ENCODE assay signal across 1 cellular context in the genomic region with DNA sequence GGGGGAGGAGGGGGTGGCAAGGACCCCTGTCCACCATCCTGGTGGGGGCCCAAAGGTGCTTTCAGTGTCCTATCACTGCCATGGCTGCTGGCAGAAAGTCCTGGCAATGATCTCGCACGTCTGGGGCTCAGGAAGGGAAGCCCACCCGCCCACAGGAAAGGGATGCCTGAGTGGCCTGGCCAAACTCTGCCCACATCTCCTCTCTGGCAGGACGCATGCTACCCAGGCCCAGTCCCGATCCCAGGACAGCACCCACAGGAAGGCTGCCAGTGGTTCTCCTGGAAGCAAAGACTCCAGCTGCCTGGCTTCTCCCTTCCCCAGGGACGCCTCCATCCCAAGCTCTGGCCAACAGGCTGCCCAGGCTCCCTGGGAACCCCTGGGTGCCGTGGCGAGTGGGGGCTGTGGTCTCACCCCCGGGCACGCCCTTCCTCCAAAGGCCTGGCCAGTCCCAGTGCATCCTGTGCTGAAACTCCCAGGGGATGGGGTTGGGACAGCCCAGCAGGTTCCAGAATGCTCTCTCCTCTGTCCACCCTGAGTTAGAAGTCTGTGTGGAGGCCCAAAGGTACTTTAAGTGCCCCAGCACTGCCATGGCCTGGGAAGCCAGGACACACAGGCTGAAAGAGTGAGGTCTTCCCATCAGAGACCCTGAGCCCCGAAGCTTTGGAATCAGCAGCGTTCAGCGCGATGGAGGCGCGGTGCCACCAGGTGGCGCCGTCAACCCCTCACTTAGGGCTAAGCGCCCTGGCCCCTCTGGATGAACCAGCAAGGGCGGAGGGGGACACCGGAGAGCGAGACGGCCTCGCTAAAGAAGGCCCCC.
TF ChIP-seq lines count a peak whose summit lies in the region.

No MANE protein-coding gene starts in this region.

TF ChIP-seq in K562, 482 proteins besides CTCF, POLR2A, EP300 and RAD21 (continued from another document and continues in another):
- TF ChIP-seq ZNF561 (CRISPR knock-in tag; conservative IDR thresholded peaks at IDR 0.05): no peak
- TF ChIP-seq, protein P1, sequence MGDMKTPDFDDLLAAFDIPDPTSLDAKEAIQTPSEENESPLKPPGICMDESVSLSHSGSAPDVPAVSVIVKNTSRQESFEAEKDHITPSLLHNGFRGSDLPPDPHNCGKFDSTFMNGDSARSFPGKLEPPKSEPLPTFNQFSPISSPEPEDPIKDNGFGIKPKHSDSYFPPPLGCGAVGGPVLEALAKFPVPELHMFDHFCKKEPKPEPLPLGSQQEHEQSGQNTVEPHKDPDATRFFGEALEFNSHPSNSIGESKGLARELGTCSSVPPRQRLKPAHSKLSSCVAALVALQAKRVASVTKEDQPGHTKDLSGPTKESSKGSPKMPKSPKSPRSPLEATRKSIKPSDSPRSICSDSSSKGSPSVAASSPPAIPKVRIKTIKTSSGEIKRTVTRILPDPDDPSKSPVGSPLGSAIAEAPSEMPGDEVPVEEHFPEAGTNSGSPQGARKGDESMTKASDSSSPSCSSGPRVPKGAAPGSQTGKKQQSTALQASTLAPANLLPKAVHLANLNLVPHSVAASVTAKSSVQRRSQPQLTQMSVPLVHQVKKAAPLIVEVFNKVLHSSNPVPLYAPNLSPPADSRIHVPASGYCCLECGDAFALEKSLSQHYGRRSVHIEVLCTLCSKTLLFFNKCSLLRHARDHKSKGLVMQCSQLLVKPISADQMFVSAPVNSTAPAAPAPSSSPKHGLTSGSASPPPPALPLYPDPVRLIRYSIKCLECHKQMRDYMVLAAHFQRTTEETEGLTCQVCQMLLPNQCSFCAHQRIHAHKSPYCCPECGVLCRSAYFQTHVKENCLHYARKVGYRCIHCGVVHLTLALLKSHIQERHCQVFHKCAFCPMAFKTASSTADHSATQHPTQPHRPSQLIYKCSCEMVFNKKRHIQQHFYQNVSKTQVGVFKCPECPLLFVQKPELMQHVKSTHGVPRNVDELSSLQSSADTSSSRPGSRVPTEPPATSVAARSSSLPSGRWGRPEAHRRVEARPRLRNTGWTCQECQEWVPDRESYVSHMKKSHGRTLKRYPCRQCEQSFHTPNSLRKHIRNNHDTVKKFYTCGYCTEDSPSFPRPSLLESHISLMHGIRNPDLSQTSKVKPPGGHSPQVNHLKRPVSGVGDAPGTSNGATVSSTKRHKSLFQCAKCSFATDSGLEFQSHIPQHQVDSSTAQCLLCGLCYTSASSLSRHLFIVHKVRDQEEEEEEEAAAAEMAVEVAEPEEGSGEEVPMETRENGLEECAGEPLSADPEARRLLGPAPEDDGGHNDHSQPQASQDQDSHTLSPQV (IDR thresholded peaks at IDR 0.05): no peak
- no peak for TF ChIP-seq PCBP1 (IDR thresholded peaks at IDR 0.05; ENCODE audit: low read depth, low read length, poor library complexity, severe bottlenecking)
- no peak for TF ChIP-seq ZNF347 (CRISPR knock-in tag; IDR thresholded peaks at IDR 0.05; ENCODE audit: low read depth)
- no peak for TF ChIP-seq ELF1 (tag; IDR thresholded peaks at IDR 0.05)
- TF ChIP-seq KHSRP (IDR thresholded peaks at IDR 0.05): no peak
- no peak for TF ChIP-seq CHD1 (IDR thresholded peaks at IDR 0.05; ENCODE audit: low read length)
- TF ChIP-seq RBM39 (optimal IDR thresholded peaks at IDR 0.05; ENCODE audit: low read depth, low read length): no peak
- no peak for TF ChIP-seq KLF13 (tag; IDR thresholded peaks at IDR 0.05; ENCODE audit: borderline replicate concordance, low read depth)
- TF ChIP-seq ESRRB (CRISPR knock-in tag; IDR thresholded peaks at IDR 0.05; ENCODE audit: borderline replicate concordance): no peak
- TF ChIP-seq SOX6 (IDR thresholded peaks at IDR 0.05): no peak
- TF ChIP-seq ERF (CRISPR knock-in tag; IDR thresholded peaks at IDR 0.05): no peak
- TF ChIP-seq MXD1 (CRISPR knock-in tag; IDR thresholded peaks at IDR 0.05; ENCODE audit: borderline replicate concordance, poor library complexity, severe bottlenecking): no peak
- no peak for TF ChIP-seq ZZZ3 (IDR thresholded peaks at IDR 0.05)
- no peak for TF ChIP-seq HNRNPUL1 (IDR thresholded peaks at IDR 0.05; ENCODE audit: low read length)
- TF ChIP-seq ETV5 (CRISPR knock-in tag; IDR thresholded peaks at IDR 0.05; ENCODE audit: low read depth): no peak
- TF ChIP-seq PTRF (tag; IDR thresholded peaks at IDR 0.05): no peak
- no peak for TF ChIP-seq POLR2AphosphoS5 (IDR thresholded peaks at IDR 0.05; ENCODE audit: control insufficient read depth, insufficient read depth, low read depth, low read length)
- TF ChIP-seq CREB5 (CRISPR knock-in tag; IDR thresholded peaks at IDR 0.05): no peak
- no peak for TF ChIP-seq TRIM24 (IDR thresholded peaks at IDR 0.05)
- no peak for TF ChIP-seq BMI1 (IDR thresholded peaks at IDR 0.05; ENCODE audit: low read length)
- no peak for TF ChIP-seq ZNF134 (CRISPR knock-in tag; conservative IDR thresholded peaks at IDR 0.05)
- no peak for TF ChIP-seq SNRNP70 (optimal IDR thresholded peaks at IDR 0.05; ENCODE audit: low read depth, low read length)
- no peak for TF ChIP-seq TGIF2 (CRISPR knock-in tag; IDR thresholded peaks at IDR 0.05)
- no peak for TF ChIP-seq PURB (CRISPR knock-in tag; IDR thresholded peaks at IDR 0.05; ENCODE audit: low read depth)
- TF ChIP-seq STAG1 (CRISPR knock-in tag; IDR thresholded peaks at IDR 0.05; ENCODE audit: borderline replicate concordance): peak; percentile 73; the same call in 1 of the 2 replicates
- no peak for TF ChIP-seq ELK3 (CRISPR knock-in tag; IDR thresholded peaks at IDR 0.05)
- no peak for TF ChIP-seq ZBTB1 (CRISPR knock-in tag; IDR thresholded peaks at IDR 0.05; ENCODE audit: borderline replicate concordance, low read depth)
- TF ChIP-seq, protein P2, sequence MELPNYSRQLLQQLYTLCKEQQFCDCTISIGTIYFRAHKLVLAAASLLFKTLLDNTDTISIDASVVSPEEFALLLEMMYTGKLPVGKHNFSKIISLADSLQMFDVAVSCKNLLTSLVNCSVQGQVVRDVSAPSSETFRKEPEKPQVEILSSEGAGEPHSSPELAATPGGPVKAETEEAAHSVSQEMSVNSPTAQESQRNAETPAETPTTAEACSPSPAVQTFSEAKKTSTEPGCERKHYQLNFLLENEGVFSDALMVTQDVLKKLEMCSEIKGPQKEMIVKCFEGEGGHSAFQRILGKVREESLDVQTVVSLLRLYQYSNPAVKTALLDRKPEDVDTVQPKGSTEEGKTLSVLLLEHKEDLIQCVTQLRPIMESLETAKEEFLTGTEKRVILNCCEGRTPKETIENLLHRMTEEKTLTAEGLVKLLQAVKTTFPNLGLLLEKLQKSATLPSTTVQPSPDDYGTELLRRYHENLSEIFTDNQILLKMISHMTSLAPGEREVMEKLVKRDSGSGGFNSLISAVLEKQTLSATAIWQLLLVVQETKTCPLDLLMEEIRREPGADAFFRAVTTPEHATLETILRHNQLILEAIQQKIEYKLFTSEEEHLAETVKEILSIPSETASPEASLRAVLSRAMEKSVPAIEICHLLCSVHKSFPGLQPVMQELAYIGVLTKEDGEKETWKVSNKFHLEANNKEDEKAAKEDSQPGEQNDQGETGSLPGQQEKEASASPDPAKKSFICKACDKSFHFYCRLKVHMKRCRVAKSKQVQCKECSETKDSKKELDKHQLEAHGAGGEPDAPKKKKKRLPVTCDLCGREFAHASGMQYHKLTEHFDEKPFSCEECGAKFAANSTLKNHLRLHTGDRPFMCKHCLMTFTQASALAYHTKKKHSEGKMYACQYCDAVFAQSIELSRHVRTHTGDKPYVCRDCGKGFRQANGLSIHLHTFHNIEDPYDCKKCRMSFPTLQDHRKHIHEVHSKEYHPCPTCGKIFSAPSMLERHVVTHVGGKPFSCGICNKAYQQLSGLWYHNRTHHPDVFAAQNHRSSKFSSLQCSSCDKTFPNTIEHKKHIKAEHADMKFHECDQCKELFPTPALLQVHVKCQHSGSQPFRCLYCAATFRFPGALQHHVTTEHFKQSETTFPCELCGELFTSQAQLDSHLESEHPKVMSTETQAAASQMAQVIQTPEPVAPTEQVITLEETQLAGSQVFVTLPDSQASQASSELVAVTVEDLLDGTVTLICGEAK (IDR thresholded peaks at IDR 0.05): no peak
- TF ChIP-seq, protein P2 (CRISPR knock-in tag; IDR thresholded peaks at IDR 0.05): no peak
- TF ChIP-seq NR3C1 (CRISPR knock-in tag; IDR thresholded peaks at IDR 0.05): no peak
- no peak for TF ChIP-seq PHTF2 (CRISPR knock-in tag; IDR thresholded peaks at IDR 0.05)
- no peak for TF ChIP-seq GABPB1 (CRISPR knock-in tag; IDR thresholded peaks at IDR 0.05)
- no peak for TF ChIP-seq MITF (IDR thresholded peaks at IDR 0.05)
- TF ChIP-seq, protein P3, sequence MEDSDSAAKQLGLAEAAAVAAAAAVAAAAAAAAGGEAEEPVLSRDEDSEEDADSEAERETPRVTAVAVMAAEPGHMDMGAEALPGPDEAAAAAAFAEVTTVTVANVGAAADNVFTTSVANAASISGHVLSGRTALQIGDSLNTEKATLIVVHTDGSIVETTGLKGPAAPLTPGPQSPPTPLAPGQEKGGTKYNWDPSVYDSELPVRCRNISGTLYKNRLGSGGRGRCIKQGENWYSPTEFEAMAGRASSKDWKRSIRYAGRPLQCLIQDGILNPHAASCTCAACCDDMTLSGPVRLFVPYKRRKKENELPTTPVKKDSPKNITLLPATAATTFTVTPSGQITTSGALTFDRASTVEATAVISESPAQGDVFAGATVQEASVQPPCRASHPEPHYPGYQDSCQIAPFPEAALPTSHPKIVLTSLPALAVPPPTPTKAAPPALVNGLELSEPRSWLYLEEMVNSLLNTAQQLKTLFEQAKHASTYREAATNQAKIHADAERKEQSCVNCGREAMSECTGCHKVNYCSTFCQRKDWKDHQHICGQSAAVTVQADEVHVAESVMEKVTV (CRISPR knock-in tag; IDR thresholded peaks at IDR 0.05): peak; percentile 81
- TF ChIP-seq ZNF699 (CRISPR knock-in tag; IDR thresholded peaks at IDR 0.05; ENCODE audit: insufficient replicate concordance): no peak
- TF ChIP-seq ESRRA (IDR thresholded peaks at IDR 0.05; ENCODE audit: borderline replicate concordance, low read depth): no peak
- no peak for TF ChIP-seq RBM22 (IDR thresholded peaks at IDR 0.05; ENCODE audit: low read depth, low read length, poor library complexity, severe bottlenecking)
